27 cellular contexts compared by ENCODE assay signal in genomic region chr1:19345391-19345790, GRCh38. TPM values are rescaled to one million over a fixed set of nuclear protein-coding genes. Genes with fewer than 3 reads are reported as not detected.
DNase-seq lines count a peak whose midpoint lies in the region; ATAC-seq, FAIRE-seq and TF ChIP-seq lines count a peak whose summit lies in the region.
"Had no signal": no experiment of that assay in that cellular context is flagged by ENCODE, and none has a peak within 500 bp of the region (broad histone marks: within the 10 kb centered on the region; RNA-seq: fewer than 3 reads in every experiment).

No MANE protein-coding gene starts in this region.

- no peak overlapping the region for H3K4me2 ChIP-seq in HepG2 (ENCODE audit: low read depth, low read length)

- H3K9ac ChIP-seq in HepG2 (ENCODE audit: insufficient read depth, low read depth, low read length): no peak overlapping the region
- H3K9ac ChIP-seq: GM23248 had no signal

- DNase-seq in HepG2 (ENCODE audit: low spot score): no peak
- no peak for DNase-seq in right lobe of liver
- DNase-seq in bronchial epithelial cell (ENCODE audit: low read depth): no peak
- peak; percentile 45 for DNase-seq in medulla oblongata (ENCODE audit: extremely low spot score)
- DNase-seq in vagina (ENCODE audit: extremely low spot score in 2 of 2): no peak
- DNase-seq in activated CD8-positive, alpha-beta memory T cell treated with anti-CD3 and anti-CD28 coated beads for 24 hours: no peak
- no peak for DNase-seq in left lobe of liver (ENCODE audit: low spot score)
- no peak for DNase-seq in coronary artery (ENCODE audit: low spot score)
- DNase-seq: activated CD4-positive, alpha-beta T cell treated with anti-CD3 and anti-CD28 coated beads, Interleukin-2, amount 50 U/mL, for 1 hour; activated naive CD4-positive, alpha-beta T cell treated with anti-CD3 and anti-CD28 coated beads for 36 hours; amniotic stem cell; CD4-positive, CD25-positive, alpha-beta regulatory T cell; colonic mucosa; DMS79 treated with DMSO at 0.1 percent for 48 hours; effector memory CD8-positive, alpha-beta T cell; erythroblast; foreskin fibroblast; GF-D8; GM23248; heart left ventricle; islet precursor cell; left ventricle myocardium superior; naive thymus-derived CD8-positive, alpha-beta T cell; NCI-H774; stimulated activated naive CD4-positive, alpha-beta T cell treated with Interleukin-2 at 50 U/mL for 16 hours had no signal

- H3K79me2 ChIP-seq in HepG2 (ENCODE audit: insufficient read depth, low read length): no peaks in the 10 kb centered on the region

- intact Hi-C loops in HepG2 (cut with micrococcal nuclease; ENCODE audit: unreplicated experiment) (no loop called here), right lobe of liver (cut with DNase I) (loop anchor here (10.0 kb wide), 1 partner anchor 309 kb away; no protein-coding TSS in a partner anchor), vagina (cut with DNase I) (no loop called here)

- H3K27me3 ChIP-seq in HepG2 (ENCODE audit: control insufficient read depth in 1 of 2, insufficient read depth in 2 of 2, low read length in 2 of 2) (no peaks in the 10 kb centered on the region), right lobe of liver (no peaks in the 10 kb centered on the region), bronchial epithelial cell (ENCODE audit: control insufficient read depth, insufficient read depth, low read length) (no peaks in the 10 kb centered on the region), vagina (no peaks in the 10 kb centered on the region)
- H3K27me3 ChIP-seq: colonic mucosa, heart left ventricle, SJSA1 had no signal

- H3K27ac ChIP-seq in HepG2 (ENCODE audit: extremely low read length, insufficient read depth, low read length) (no peak overlapping the region), right lobe of liver (no peak overlapping the region), vagina (peak overlapping the region; percentile 70), coronary artery (no peak overlapping the region)
- H3K27ac ChIP-seq: colonic mucosa, GM23248, SJSA1, thoracic aorta had no signal

- H4K20me1 ChIP-seq in HepG2 (ENCODE audit: insufficient read depth, low read length): no peaks in the 10 kb centered on the region

- H3K9me3 ChIP-seq in HepG2 (ENCODE audit: low read length) (no peaks in the 10 kb centered on the region), right lobe of liver (no peaks in the 10 kb centered on the region), vagina (no peaks in the 10 kb centered on the region)
- H3K9me3 ChIP-seq: colonic mucosa, heart left ventricle, SJSA1, thoracic aorta had no signal

- BruUV-seq in HepG2 (replicated peaks; lab: Mats Ljungman, UMichigan): no TSS peak

- FAIRE-seq in HepG2 (lab: Jason Lieb, UNC) (no peak), bronchial epithelial cell (lab: Jason Lieb, UNC) (peak; percentile 64)

- no peak for ATAC-seq in HepG2
- no peak for ATAC-seq in right lobe of liver
- no peak for ATAC-seq in left lobe of liver
- ATAC-seq: effector memory CD8-positive, alpha-beta T cell; left ventricle myocardium superior; naive thymus-derived CD8-positive, alpha-beta T cell had no signal

- POLR2A ChIA-PET in HepG2 (lab: Yijun Ruan, JAX): no interaction called here

- TF ChIP-seq EP300 in HepG2 (IDR thresholded peaks at IDR 0.05; ENCODE audit: low read depth in 2 of 2, low read length in 2 of 2) (no peak), HepG2 (CRISPR knock-in tag; IDR thresholded peaks at IDR 0.05; ENCODE audit: borderline replicate concordance) (no peak)

- in situ Hi-C loops in HepG2 (cut with HindIII; ENCODE audit: extremely low pct_ligation_motif_present, low pct_unique_long_range_greater_than_20kb): no loop called here

- CTCF ChIA-PET in HepG2 (lab: Yijun Ruan, JAX; ENCODE audit: low intra/inter-chr PET ratio, low total read pairs): interaction anchor here (1.3 kb wide), 1 partner anchor 306 kb away, joined by 5 read pairs; no protein-coding TSS in a partner anchor

- TF ChIP-seq POLR2A in HepG2 (IDR thresholded peaks at IDR 0.05; ENCODE audit: insufficient read depth in 1 of 2, low read depth in 2 of 2, low read length in 2 of 2): no peak
- no peak for TF ChIP-seq POLR2A in right lobe of liver (IDR thresholded peaks at IDR 0.05)
- no peak for TF ChIP-seq POLR2A in vagina (IDR thresholded peaks at IDR 0.05)

- no peak for TF ChIP-seq CTCF in HepG2 (CRISPR knock-in tag; IDR thresholded peaks at IDR 0.05)
- no peak for TF ChIP-seq CTCF in right lobe of liver (IDR thresholded peaks at IDR 0.05)
- no peak for TF ChIP-seq CTCF in bronchial epithelial cell (IDR thresholded peaks at IDR 0.05; ENCODE audit: insufficient read depth, low read length, severe bottlenecking)
- no peak for TF ChIP-seq CTCF in vagina (IDR thresholded peaks at IDR 0.05)
- no peak for TF ChIP-seq CTCF in coronary artery (IDR thresholded peaks at IDR 0.05)

- H3K36me3 ChIP-seq in HepG2 (replicated peaks in 1 of 2; ENCODE audit: control insufficient read depth in 1 of 2, insufficient read depth in 2 of 2, low read length in 2 of 2): peaks cover 33 to 43% of the 10 kb centered on the region in 2 experiments; a peak in 4 of 5 replicates
- peaks cover 0 to 30% (median 5%) of the 10 kb centered on the region in 4 donors for H3K36me3 ChIP-seq in right lobe of liver
- H3K36me3 ChIP-seq in bronchial epithelial cell (ENCODE audit: control insufficient read depth, insufficient read depth, low read length): peaks cover 23% of the 10 kb centered on the region
- peaks cover 0 to 31% of the 10 kb centered on the region in 2 donors for H3K36me3 ChIP-seq in vagina

- no peak for TF ChIP-seq RAD21 in HepG2 (CRISPR knock-in tag; IDR thresholded peaks at IDR 0.05)

- H3K4me1 ChIP-seq in HepG2 (ENCODE audit: insufficient read depth, low read length) (no peaks in the 10 kb centered on the region), right lobe of liver (peaks cover 0 to 9% (median 3%) of the 10 kb centered on the region in 4 donors), vagina (peaks cover 84% of the 10 kb centered on the region)
- H3K4me1 ChIP-seq: colonic mucosa, SJSA1 had no signal

- WGBS in HepG2 (ENCODE audit: low lambda C conversion rate): 100% methylated on average over 1 of the region's 8 CpGs
- WGBS in right lobe of liver (ENCODE audit: insufficient coverage, low coverage, low lambda C conversion rate, missing lambda C conversion rate): no CpG with 5 or more reads among the region's 8 CpGs

- no peak overlapping the region for H2AFZ ChIP-seq in HepG2 (ENCODE audit: low read length)
- H2AFZ ChIP-seq: GM23248 had no signal

- no peak overlapping the region for H3K4me3 ChIP-seq in HepG2 (replicated peaks in 1 of 3; ENCODE audit: insufficient read depth in 1 of 3, low read depth in 2 of 3, low read length in 3 of 3)
- H3K4me3 ChIP-seq in right lobe of liver: no peak overlapping the region
- no peak overlapping the region for H3K4me3 ChIP-seq in bronchial epithelial cell (ENCODE audit: low read depth, low read length)
- H3K4me3 ChIP-seq in vagina: no peak overlapping the region
- H3K4me3 ChIP-seq in coronary artery: no peak overlapping the region
- H3K4me3 ChIP-seq: colonic mucosa, GM23248, heart left ventricle, SJSA1, thoracic aorta had no signal

RNA-seq across cellular contexts. Expression of gene SLC66A1, which starts 33.3 kb away (rescaled TPM):
- total RNA-seq in HepG2 (2016; rRNA removed; fragmentation: Illumina TruSeq; extraction: Trizol): 8.5 and 18.9 TPM in 2 replicates
- total RNA-seq in HepG2 (2016; cell fraction: cytosol; rRNA removed; fragmentation: Illumina TruSeq; extraction: Trizol; ENCODE audit: low read depth): 4.6 and 5.7 TPM in 2 replicates
- total RNA-seq in HepG2 (2016; cell fraction: insoluble cytoplasmic fraction; rRNA removed; fragmentation: Illumina TruSeq; extraction: Trizol): 9.7 and 20.6 TPM in 2 replicates
- 8.2 and 8.3 TPM in 2 replicates for total RNA-seq in HepG2 (2016; cell fraction: membrane; rRNA removed; fragmentation: Illumina TruSeq; extraction: Trizol)
- 17.2 and 20.6 TPM in 2 replicates for total RNA-seq in HepG2 (2016; cell fraction: nucleus; rRNA removed; fragmentation: Illumina TruSeq; extraction: Trizol)
- polyA plus RNA-seq in HepG2 (2011; rRNA removed): 15.4 and 24.4 TPM in 2 replicates
- 15.0 and 19.6 TPM in 2 replicates for polyA plus RNA-seq in HepG2 (2011; cell fraction: cytosol; rRNA removed)
- 21.9 and 23.2 TPM in 2 replicates for polyA plus RNA-seq in HepG2 (2011; cell fraction: nucleus; rRNA removed)
- 8.6 and 10.0 TPM in 2 replicates for polyA plus RNA-seq in HepG2 (2012)
- 4.3 and 5.7 TPM in 2 replicates for polyA plus RNA-seq in HepG2 (2016; cell fraction: cytosol; fragmentation: Illumina TruSeq; extraction: Trizol; ENCODE audit: low read depth)
- 8.0 and 11.5 TPM in 2 replicates for polyA plus RNA-seq in HepG2 (2016; cell fraction: insoluble cytoplasmic fraction; fragmentation: Illumina TruSeq; extraction: Trizol; ENCODE audit: low read depth)
- 6.1 and 8.5 TPM in 2 replicates for polyA plus RNA-seq in HepG2 (2016; cell fraction: membrane; fragmentation: Illumina TruSeq; extraction: Trizol; ENCODE audit: low read depth)
- polyA plus RNA-seq in HepG2 (2016; cell fraction: nucleus; fragmentation: Illumina TruSeq; extraction: Trizol; ENCODE audit: insufficient read depth, low read depth): 41.6 and 41.9 TPM in 2 replicates
- 17.2 and 31.0 TPM in 2 replicates for polyA minus RNA-seq in HepG2 (2011; rRNA and poly(A)+ RNA removed; ENCODE audit: low replicate concordance)
- polyA minus RNA-seq in HepG2 (2011; cell fraction: cytosol; rRNA and poly(A)+ RNA removed): 7.4 and 8.9 TPM in 2 replicates
- polyA minus RNA-seq in HepG2 (2011; cell fraction: nucleus; rRNA and poly(A)+ RNA removed): 9.9 and 11.1 TPM in 2 replicates
- 10 to 100 TPM in 3 of 6 experiments, 1 to 10 TPM in 3; 8.4 to 20.6 (median 11.2) TPM for total RNA-seq in right lobe of liver
- 23.9 and 26.6 TPM in 2 replicates for total RNA-seq in bronchial epithelial cell
- total RNA-seq in vagina: 21.4 TPM
- total RNA-seq in left lobe of liver: 9.1 TPM

RNA-seq across cellular contexts. Expression of gene AKR7A2, which starts 33.4 kb away (rescaled TPM):
- total RNA-seq in HepG2 (2016; rRNA removed; fragmentation: Illumina TruSeq; extraction: Trizol) (75.6 and 91.8 TPM in 2 replicates), right lobe of liver (10 to 100 TPM; 41.4 to 85.1 (median 51.2) TPM), bronchial epithelial cell (45.2 and 54.8 TPM in 2 replicates), vagina (63.8 TPM), left lobe of liver (53.5 TPM)
- 27.2 and 29.3 TPM in 2 replicates for total RNA-seq in HepG2 (2016; cell fraction: cytosol; rRNA removed; fragmentation: Illumina TruSeq; extraction: Trizol; ENCODE audit: low read depth)
- total RNA-seq in HepG2 (2016; cell fraction: insoluble cytoplasmic fraction; rRNA removed; fragmentation: Illumina TruSeq; extraction: Trizol): 75.1 and 91.3 TPM in 2 replicates
- 38.5 and 45.3 TPM in 2 replicates for total RNA-seq in HepG2 (2016; cell fraction: membrane; rRNA removed; fragmentation: Illumina TruSeq; extraction: Trizol)
- 31.9 and 40.6 TPM in 2 replicates for total RNA-seq in HepG2 (2016; cell fraction: nucleus; rRNA removed; fragmentation: Illumina TruSeq; extraction: Trizol)
- polyA plus RNA-seq in HepG2 (2011; rRNA removed): 40.8 and 45.2 TPM in 2 replicates
- polyA plus RNA-seq in HepG2 (2011; cell fraction: cytosol; rRNA removed): 42.0 and 59.5 TPM in 2 replicates
- 20.7 and 23.1 TPM in 2 replicates for polyA plus RNA-seq in HepG2 (2011; cell fraction: nucleus; rRNA removed)
- polyA plus RNA-seq in HepG2 (2012): 23.2 and 37.3 TPM in 2 replicates
- polyA plus RNA-seq in HepG2 (2016; cell fraction: cytosol; fragmentation: Illumina TruSeq; extraction: Trizol; ENCODE audit: low read depth): 30.5 and 33.1 TPM in 2 replicates
- 96.1 and 104 TPM in 2 replicates for polyA plus RNA-seq in HepG2 (2016; cell fraction: insoluble cytoplasmic fraction; fragmentation: Illumina TruSeq; extraction: Trizol; ENCODE audit: low read depth)
- 33.3 and 38.2 TPM in 2 replicates for polyA plus RNA-seq in HepG2 (2016; cell fraction: membrane; fragmentation: Illumina TruSeq; extraction: Trizol; ENCODE audit: low read depth)
- polyA plus RNA-seq in HepG2 (2016; cell fraction: nucleus; fragmentation: Illumina TruSeq; extraction: Trizol; ENCODE audit: insufficient read depth, low read depth): 46.3 and 53.6 TPM in 2 replicates
- 57.1 and 74.2 TPM in 2 replicates for polyA minus RNA-seq in HepG2 (2011; rRNA and poly(A)+ RNA removed; ENCODE audit: low replicate concordance)
- 23.5 and 26.5 TPM in 2 replicates for polyA minus RNA-seq in HepG2 (2011; cell fraction: cytosol; rRNA and poly(A)+ RNA removed)
- polyA minus RNA-seq in HepG2 (2011; cell fraction: nucleus; rRNA and poly(A)+ RNA removed): 13.2 and 15.2 TPM in 2 replicates

RNA-seq across cellular contexts. Expression of gene AKR7A3, which starts 56.8 kb away (rescaled TPM):
- total RNA-seq in HepG2 (2016; rRNA removed; fragmentation: Illumina TruSeq; extraction: Trizol) (0.15 and 1.00 TPM in 2 replicates), right lobe of liver (100 to 1,000 TPM in 4 of 6 experiments, 10 to 100 TPM in 2; 58.1 to 169 (median 130) TPM), bronchial epithelial cell (0.26 TPM in 2 replicates), vagina (4.2 TPM), left lobe of liver (111 TPM)
- 0.18 TPM in 1 of 2 replicates, not detected in the other for total RNA-seq in HepG2 (2016; cell fraction: cytosol; rRNA removed; fragmentation: Illumina TruSeq; extraction: Trizol; ENCODE audit: low read depth)
- 0.21 and 0.71 TPM in 2 replicates for total RNA-seq in HepG2 (2016; cell fraction: insoluble cytoplasmic fraction; rRNA removed; fragmentation: Illumina TruSeq; extraction: Trizol)
- total RNA-seq in HepG2 (2016; cell fraction: membrane; rRNA removed; fragmentation: Illumina TruSeq; extraction: Trizol): 0.28 and 0.46 TPM in 2 replicates
- 1.7 TPM in 2 replicates for total RNA-seq in HepG2 (2016; cell fraction: nucleus; rRNA removed; fragmentation: Illumina TruSeq; extraction: Trizol)
- 0.58 and 1.0 TPM in 2 replicates for polyA plus RNA-seq in HepG2 (2011; rRNA removed)
- 0.22 and 0.24 TPM in 2 replicates for polyA plus RNA-seq in HepG2 (2011; cell fraction: cytosol; rRNA removed)
- 4.2 and 5.2 TPM in 2 replicates for polyA plus RNA-seq in HepG2 (2011; cell fraction: nucleus; rRNA removed)
- polyA plus RNA-seq in HepG2 (2012): 0.45 and 0.56 TPM in 2 replicates
- 0.25 and 0.31 TPM in 2 replicates for polyA plus RNA-seq in HepG2 (2016; cell fraction: cytosol; fragmentation: Illumina TruSeq; extraction: Trizol; ENCODE audit: low read depth)
- polyA plus RNA-seq in HepG2 (2016; cell fraction: insoluble cytoplasmic fraction; fragmentation: Illumina TruSeq; extraction: Trizol; ENCODE audit: low read depth): 0.17 and 0.23 TPM in 2 replicates
- 0.11 and 0.15 TPM in 2 replicates for polyA plus RNA-seq in HepG2 (2016; cell fraction: membrane; fragmentation: Illumina TruSeq; extraction: Trizol; ENCODE audit: low read depth)
- 4.0 and 5.6 TPM in 2 replicates for polyA plus RNA-seq in HepG2 (2016; cell fraction: nucleus; fragmentation: Illumina TruSeq; extraction: Trizol; ENCODE audit: insufficient read depth, low read depth)
- polyA minus RNA-seq in HepG2 (2011; rRNA and poly(A)+ RNA removed; ENCODE audit: low replicate concordance): 0.34 and 1.1 TPM in 2 replicates
- polyA minus RNA-seq in HepG2 (2011; cell fraction: cytosol; rRNA and poly(A)+ RNA removed): not detected in 2 replicates
- 0.99 and 1.0 TPM in 2 replicates for polyA minus RNA-seq in HepG2 (2011; cell fraction: nucleus; rRNA and poly(A)+ RNA removed)

Comparison
In these comparisons a context has a peak if more than half of its experiments do, and no peak if none do; other contexts are left out.
1. RNA of gene AKR7A3, which starts 56.8 kb away (total RNA-seq): 58.1 to 169 TPM in right lobe of liver and 111 TPM in left lobe of liver (single experiment); 4.2 TPM in vagina (single experiment), 0.15 to 1.7 TPM in HepG2 and 0.26 TPM in bronchial epithelial cell; every median in the first group is over 10 times any median in the second.
2. intact Hi-C loops: an anchor here in right lobe of liver (10.0 kb wide); none called in HepG2 and vagina.